In the genomic region with DNA sequence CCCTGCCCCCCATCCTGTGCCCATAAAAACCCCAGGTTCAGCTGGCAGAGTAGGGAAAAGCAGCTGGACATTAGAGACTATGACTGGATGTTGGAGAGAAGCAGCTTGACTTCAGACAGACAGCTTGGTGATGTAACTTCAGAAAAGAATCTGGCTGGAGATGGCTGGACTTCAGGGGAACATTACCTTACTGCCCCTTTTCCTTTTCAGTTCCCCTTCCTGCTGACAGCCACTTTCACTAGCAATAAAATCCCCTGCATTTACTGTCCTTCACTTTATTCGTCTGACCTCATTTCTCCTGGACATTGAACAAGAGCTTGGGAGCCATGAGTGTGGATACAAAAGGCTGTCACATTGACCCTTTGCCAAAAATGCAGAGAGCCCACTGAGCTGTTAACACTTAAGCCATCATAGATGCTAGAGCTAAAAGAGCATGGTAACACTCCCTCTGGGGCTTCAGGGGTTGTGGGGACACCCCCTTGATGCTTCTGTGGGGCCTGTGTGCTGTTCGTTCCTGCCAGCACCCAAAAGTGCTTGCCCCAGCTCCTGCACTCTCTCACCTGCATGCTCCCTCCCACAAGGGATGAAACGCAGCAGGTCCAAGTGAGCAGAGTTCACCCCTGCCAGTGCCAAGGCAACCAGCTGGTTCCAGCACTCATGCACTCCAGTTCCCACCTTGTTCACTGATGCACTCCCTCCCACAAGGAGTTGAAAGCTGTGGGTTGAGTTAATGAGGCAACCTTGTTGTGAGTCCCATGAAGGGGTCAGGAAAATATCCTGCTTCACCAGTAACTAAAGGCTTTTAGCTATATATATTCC, we compare ENCODE assay signal across 20 cellular contexts.
"Had no signal": no experiment of that assay in that cellular context is flagged by ENCODE, and none has a peak within 500 bp of the region (broad histone marks: within the 10 kb centered on the region; RNA-seq: fewer than 3 reads in every experiment).

No MANE protein-coding gene starts in this region.

- H3K4me3 ChIP-seq: body of pancreas, colonic mucosa, gastrocnemius medialis, left ventricle myocardium inferior, mucosa of descending colon, neural progenitor cell, prostate gland, skin epidermis, testis, upper lobe of left lung had no signal

- H3K4me1 ChIP-seq: body of pancreas, colonic mucosa, gastrocnemius medialis, left ventricle myocardium inferior, neural progenitor cell, prostate gland, testis, upper lobe of left lung had no signal

- H3K36me3 ChIP-seq: colonic mucosa, gastrocnemius medialis, left ventricle myocardium inferior, neural progenitor cell, prostate gland, upper lobe of left lung had no signal

- H3K27ac ChIP-seq: body of pancreas, colonic mucosa, gastrocnemius medialis, left ventricle myocardium inferior, neural progenitor cell, prostate gland, skin epidermis, testis, upper lobe of left lung had no signal

- H3K9ac ChIP-seq: neural progenitor cell had no signal

- H3K27me3 ChIP-seq: body of pancreas, colonic mucosa, gastrocnemius medialis, neural progenitor cell, testis, upper lobe of left lung had no signal

- H2AFZ ChIP-seq: neural progenitor cell had no signal

- H3K4me2 ChIP-seq: neural progenitor cell had no signal

- DNase-seq: activated CD4-positive, alpha-beta T cell treated with anti-CD3 and anti-CD28 coated beads, Interleukin-2, amount 10 ng/mL, durations not matched to agents 7 days and 5 days; activated CD4-positive, CD25-positive, alpha-beta regulatory T cell; activated CD8-positive, alpha-beta T cell treated with anti-CD3 and anti-CD28 coated beads, Interleukin-2, amount 10 ng/mL, durations not matched to agents 7 days and 5 days; activated naive CD4-positive, alpha-beta T cell treated with anti-CD3 and anti-CD28 coated beads for 36 hours; activated T-cell treated with anti-CD3 and anti-CD28 coated beads, Interleukin-2, amount 50 U/mL, for 4 hours; body of pancreas; colonic mucosa; gastrocnemius medialis; left ventricle myocardium inferior; mammary epithelial cell; mucosa of descending colon; naive B cell; right cardiac atrium; T1000; testis; upper lobe of left lung had no signal

- ATAC-seq: activated CD8-positive, alpha-beta T cell treated with anti-CD3 and anti-CD28 coated beads, Interleukin-2, amount 10 ng/mL, durations not matched to agents 7 days and 5 days; activated T-cell treated with anti-CD3 and anti-CD28 coated beads, Interleukin-2, amount 50 U/mL, for 4 hours; body of pancreas; esophagus mucosa; gastrocnemius medialis; mucosa of descending colon; right cardiac atrium had no signal

- H3K9me3 ChIP-seq: body of pancreas, colonic mucosa, gastrocnemius medialis, mucosa of descending colon, prostate gland, testis, upper lobe of left lung had no signal
